In genomic region chr4:338759-339097, GRCh38 we compare ENCODE assay signal across 8 cellular contexts. TPM values are rescaled to one million over a fixed set of nuclear protein-coding genes. Genes with fewer than 3 reads are reported as not detected.
A peak's percentile ranks its signal among the peaks of the same experiment; 100 is the strongest.
DNase-seq lines count a peak whose midpoint lies in the region; ATAC-seq and TF ChIP-seq lines count a peak whose summit lies in the region.

No MANE protein-coding gene starts in this region.

- no peaks in the 10 kb centered on the region for H3K4me1 ChIP-seq in ES-I3 (ENCODE audit: insufficient read depth, low read length)

- peaks cover 3% of the 10 kb centered on the region for H3K9me3 ChIP-seq in ES-I3 (ENCODE audit: control insufficient read depth, insufficient read depth, low read length)

- peak overlapping the region; percentile 99 for H3K27ac Mint-ChIP-seq in T-helper 2 cell treated with Interferon-gamma antibody and Interleukin-4, amounts not matched to agents 5 μg/mL and 100 μg/mL, for 36 hours

- H3K27me3 Mint-ChIP-seq in T-helper 2 cell treated with Interferon-gamma antibody and Interleukin-4, amounts not matched to agents 5 μg/mL and 100 μg/mL, for 36 hours (ENCODE audit: low read depth): peaks cover 4% of the 10 kb centered on the region

- H3K36me3 ChIP-seq in ES-I3 (ENCODE audit: insufficient read depth, low read length): peaks cover 7% of the 10 kb centered on the region; the same call in 1 of the 2 replicates

- H3K4me3 ChIP-seq in fibroblast of the aortic adventitia (ENCODE audit: low read depth, low read length) (peak overlapping the region; percentile 81), retinal pigment epithelial cell (ENCODE audit: low read length) (peak overlapping the region; percentile 90)

- H3K4me1 Mint-ChIP-seq in T-helper 2 cell treated with Interferon-gamma antibody and Interleukin-4, amounts not matched to agents 5 μg/mL and 100 μg/mL, for 36 hours (ENCODE audit: low read depth): peaks cover 10% of the 10 kb centered on the region

- H3K9ac ChIP-seq in ES-I3 (ENCODE audit: low read depth, low read length): peak overlapping the region; percentile 73; the same call in 1 of the 2 replicates

- ATAC-seq in GM21528 (IDR thresholded peaks at IDR 0.05; ENCODE audit: low FRiP score, unreplicated experiment) (no peak), esophagus mucosa (no peak)

- H3K36me3 Mint-ChIP-seq in T-helper 2 cell treated with Interferon-gamma antibody and Interleukin-4, amounts not matched to agents 5 μg/mL and 100 μg/mL, for 36 hours (ENCODE audit: low read depth): peaks cover 66% of the 10 kb centered on the region

- H3K4me3 Mint-ChIP-seq in T-helper 2 cell treated with Interferon-gamma antibody and Interleukin-4, amounts not matched to agents 5 μg/mL and 100 μg/mL, for 36 hours: peak overlapping the region; percentile 99

- TF ChIP-seq CTCF in fibroblast of the aortic adventitia (IDR thresholded peaks at IDR 0.05; ENCODE audit: insufficient read depth, low read length) (no peak), retinal pigment epithelial cell (conservative IDR thresholded peaks at IDR 0.05; ENCODE audit: low read depth, low read length) (no peak)

- peaks cover 56% of the 10 kb centered on the region for H3K9me3 Mint-ChIP-seq in T-helper 2 cell treated with Interferon-gamma antibody and Interleukin-4, amounts not matched to agents 5 μg/mL and 100 μg/mL, for 36 hours

- no peak for DNase-seq in T-helper 2 cell treated with Interferon-gamma antibody and Interleukin-4, amounts not matched to agents 5 μg/mL and 100 μg/mL, for 36 hours (ENCODE audit: low spot score)
- DNase-seq in fibroblast of the aortic adventitia (ENCODE audit: low read depth): peak; percentile 2
- no peak for DNase-seq in retinal pigment epithelial cell (ENCODE audit: low read depth)
- no peak for DNase-seq in GM19238 (ENCODE audit: insufficient read length, low spot score)
- DNase-seq in kidney glomerular epithelial cell (lab: John Stamatoyannopoulos, UW): no peak

RNA-seq across cellular contexts. Expression of gene ZNF141, which starts 1.1 kb away (rescaled TPM):
- 16.3 and 21.2 TPM in 2 replicates for total RNA-seq in fibroblast of the aortic adventitia (ENCODE audit: low replicate concordance)
- 7.8 TPM for total RNA-seq in esophagus mucosa

RNA-seq across cellular contexts. Expression of gene ZNF732, which starts 33.5 kb away (rescaled TPM):
- total RNA-seq in fibroblast of the aortic adventitia (ENCODE audit: low replicate concordance) (0.27 and 0.57 TPM in 2 replicates), esophagus mucosa (0.88 TPM)
